In the genomic region with DNA sequence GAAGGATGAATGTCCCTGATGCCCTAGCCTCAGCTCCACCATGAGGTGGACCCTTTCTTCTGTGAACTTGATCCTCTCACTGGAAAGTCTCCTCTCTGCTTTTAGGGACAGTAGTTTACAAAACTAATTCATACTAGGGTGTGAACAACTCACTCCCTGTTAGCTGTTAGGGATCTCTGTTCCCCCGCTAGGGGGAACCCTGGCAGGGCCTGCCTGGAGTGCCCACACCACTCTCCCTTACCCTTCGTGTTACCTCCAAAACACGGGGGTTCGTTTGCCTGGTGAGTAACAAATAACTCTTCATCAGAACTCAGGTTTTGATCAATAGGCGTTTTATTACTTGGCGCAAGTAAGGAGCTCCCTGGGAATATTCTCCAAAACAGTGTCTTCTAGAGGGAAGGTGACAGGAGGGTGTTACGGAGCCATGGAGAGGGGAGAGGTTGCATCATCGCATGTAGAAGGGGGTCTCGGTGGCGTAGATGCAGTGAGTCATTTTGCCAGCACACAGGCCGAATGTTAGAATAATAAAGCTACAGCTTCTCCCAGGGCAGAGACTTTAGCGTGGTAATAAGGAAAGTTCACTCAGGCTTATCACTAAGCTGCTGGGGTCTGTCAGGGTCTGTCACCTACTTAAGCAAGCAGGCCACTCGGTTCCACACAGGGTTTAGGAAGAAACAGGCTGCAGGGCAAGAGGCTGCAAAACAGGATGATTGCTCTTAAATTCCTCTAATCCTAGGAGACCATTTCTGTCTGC, we compare ENCODE assay signal across 12 cellular contexts. TPM values are rescaled to one million over a fixed set of nuclear protein-coding genes. Genes with fewer than 3 reads are reported as not detected.
DNase-seq lines count a peak whose midpoint lies in the region; ATAC-seq, FAIRE-seq and TF ChIP-seq lines count a peak whose summit lies in the region.
"Had no signal": no experiment of that assay in that cellular context is flagged by ENCODE, and none has a peak within 500 bp of the region (broad histone marks: within the 10 kb centered on the region; RNA-seq: fewer than 3 reads in every experiment).

No MANE protein-coding gene starts in this region.

- H3K9me3 ChIP-seq in ascending aorta (no peaks in the 10 kb centered on the region), stomach smooth muscle (ENCODE audit: control insufficient read depth in 2 of 2, low read length in 2 of 2) (no peaks in the 10 kb centered on the region)

- peak overlapping the region in 1 of 2 donors; percentile 12 for H3K4me3 ChIP-seq in ascending aorta
- H3K4me3 ChIP-seq in stomach smooth muscle (ENCODE audit: low read length in 2 of 2): peak overlapping the region in 1 of 2 donors; percentile 49

- no peak for FAIRE-seq in urothelium cell line (lab: Jason Lieb, UNC)

- H3K27me3 ChIP-seq in ascending aorta (no peaks in the 10 kb centered on the region), layer of hippocampus (ENCODE audit: control insufficient read depth, insufficient read depth, low read length) (no peaks in the 10 kb centered on the region), stomach smooth muscle (ENCODE audit: control insufficient read depth in 1 of 2, insufficient read depth in 2 of 2, low read length in 2 of 2) (no peaks in the 10 kb centered on the region)

- no peak for ATAC-seq in GM21390 (IDR thresholded peaks at IDR 0.05; ENCODE audit: unreplicated experiment)
- ATAC-seq: activated CD4-positive, CD25-positive, alpha-beta regulatory T cell treated with anti-CD3 and anti-CD28 coated beads, Interleukin-2, amount 50 U/mL, for 24 hours; activated naive CD8-positive, alpha-beta T cell treated with anti-CD3 and anti-CD28 coated beads, Interleukin-2, amount 50 U/mL, for 24 hours had no signal

- H3K27ac ChIP-seq in ascending aorta: peak overlapping the region; percentile 77 to 83
- peak overlapping the region; percentile 28 for H3K27ac ChIP-seq in layer of hippocampus (ENCODE audit: low read depth, low read length)
- H3K27ac ChIP-seq in stomach smooth muscle (ENCODE audit: low read length): peak overlapping the region; percentile 62

- peak in 2 of 3 experiments; percentile 3 to 14 for TF ChIP-seq CTCF in ascending aorta (IDR thresholded peaks at IDR 0.05)

- DNase-seq in HCEC 1CT (peak; percentile 20), ascending aorta (ENCODE audit: low spot score in 2 of 2) (peak in 1 of 2 donors; percentile 63), ureter (ENCODE audit: low spot score) (no peak), urothelium cell line (ENCODE audit: low spot score) (no peak)
- no peak for DNase-seq in stimulated activated CD4-positive, alpha-beta T cell treated with anti-CD3 and anti-CD28 coated beads, Interleukin-12 subunit alpha, Interleukin-12 subunit beta, amount 100 ng/mL, for 4 hours
- DNase-seq: activated naive CD8-positive, alpha-beta T cell treated with anti-CD3 and anti-CD28 coated beads, Interleukin-2, amount 50 U/mL, for 24 hours; DMS153 had no signal

- H3K9ac ChIP-seq in stomach smooth muscle (ENCODE audit: low read length in 2 of 2): peak overlapping the region; percentile 30 to 36

- H3K36me3 ChIP-seq in ascending aorta (no peaks in the 10 kb centered on the region), stomach smooth muscle (ENCODE audit: control insufficient read depth in 2 of 2, insufficient read depth in 2 of 2, low read length in 2 of 2) (no peaks in the 10 kb centered on the region)

- H3K4me1 ChIP-seq in ascending aorta (peaks cover 9 to 38% of the 10 kb centered on the region in 2 donors), stomach smooth muscle (ENCODE audit: control insufficient read depth, insufficient read depth, low read length) (peaks cover 46% of the 10 kb centered on the region)

- intact Hi-C loops in ascending aorta (cut with DNase I): loop anchor here (2.0 kb wide), 2 partner anchors 17 to 49 kb away; no protein-coding TSS in a partner anchor

RNA-seq across cellular contexts. Expression of gene C11orf96, which starts 45.8 kb away (rescaled TPM):
- total RNA-seq in ascending aorta (2,116 TPM), ureter (76.7 TPM)
- total RNA-seq: LHCN-M2 had no signal

RNA-seq across cellular contexts. Expression of gene ACCSL, which starts 59.6 kb away (rescaled TPM):
- total RNA-seq in ascending aorta (not detected), ureter (not detected)
- total RNA-seq: LHCN-M2 had no signal

Comparison
In these comparisons a context has a peak if more than half of its experiments do, and no peak if none do; other contexts are left out.
1. H3K27ac ChIP-seq: peak in every context shown above with its lines; median percentile 80 in ascending aorta; 62 in stomach smooth muscle; 28 in layer of hippocampus.
2. RNA of gene C11orf96, which starts 45.8 kb away (total RNA-seq): 2,116 TPM in ascending aorta (single experiment); 76.7 TPM in ureter (single experiment); every median in the first group is over 10 times any median in the second.